8 cellular contexts compared by ENCODE assay signal in the genomic region with DNA sequence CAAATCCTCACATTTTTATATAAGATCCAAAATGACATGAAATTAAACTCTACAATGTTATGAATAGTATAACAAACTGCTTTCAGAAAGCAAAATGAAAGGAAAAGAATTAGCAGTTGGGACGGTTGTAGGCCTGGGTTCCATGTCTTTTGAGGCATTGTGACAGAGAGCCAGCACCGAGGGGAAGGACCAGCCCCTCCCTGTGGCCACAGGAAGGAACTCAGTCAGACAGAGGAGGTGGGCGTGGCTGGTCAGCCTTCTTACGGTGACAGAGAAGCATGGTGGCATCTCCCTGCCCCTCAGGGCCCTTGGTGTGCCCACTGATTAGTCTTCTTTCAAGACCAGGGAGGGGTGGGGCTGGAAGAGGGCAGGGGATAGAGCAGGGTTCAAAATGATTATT. TPM values are rescaled to one million over a fixed set of nuclear protein-coding genes. Genes with fewer than 3 reads are reported as not detected.
DNase-seq lines count a peak whose midpoint lies in the region; ATAC-seq, FAIRE-seq and TF ChIP-seq lines count a peak whose summit lies in the region.

No MANE protein-coding gene starts in this region.

- H3K18ac ChIP-seq in mesendoderm (ENCODE audit: low read length) = no peak overlapping the region

- POLR2A ChIA-PET in AG04450 (lab: Yijun Ruan, JAX) = no interaction called here

- H3K27ac ChIP-seq in AG04450 (ENCODE audit: low read depth, low read length) (no peak overlapping the region), mesendoderm (ENCODE audit: low read depth, low read length) (no peak overlapping the region)

- no peak overlapping the region for H4K5ac ChIP-seq in mesendoderm (ENCODE audit: low read length)

- H3K4me3 ChIP-seq in AG04450 (ENCODE audit: low read depth, low read length) (no peak overlapping the region), bronchial epithelial cell (ENCODE audit: low read depth, low read length) (no peak overlapping the region), mesendoderm (ENCODE audit: low read length) (no peak overlapping the region)

- no peak overlapping the region for H3K4ac ChIP-seq in mesendoderm (ENCODE audit: low read depth, low read length)

- H2BK15ac ChIP-seq in mesendoderm (replicated peaks; ENCODE audit: low read depth) = no peak overlapping the region

- ATAC-seq in HG03565 (IDR thresholded peaks at IDR 0.05; ENCODE audit: unreplicated experiment) (peak; percentile 41), SK-N-SH treated with all-trans-retinoic acid at 6 μM for 48 hours (peak; percentile 64), GM18520 (IDR thresholded peaks at IDR 0.05; ENCODE audit: unreplicated experiment) (no peak), HG02588 (IDR thresholded peaks at IDR 0.05; ENCODE audit: unreplicated experiment) (no peak)

- no peak overlapping the region for H2AK5ac ChIP-seq in mesendoderm (ENCODE audit: low read length)

- H3K23ac ChIP-seq in mesendoderm (ENCODE audit: low read length) = no peak overlapping the region

- no peak overlapping the region for H2BK5ac ChIP-seq in mesendoderm (ENCODE audit: low read length)

- H3K4me2 ChIP-seq in mesendoderm (ENCODE audit: low read length) = no peak overlapping the region

- CTCF ChIA-PET in AG04450 (lab: Charles Lee) = no interaction called here

- no CpG with 5 or more reads among the region's 4 CpGs for WGBS in mesendoderm (ENCODE audit: extremely low coverage, insufficient coverage, low lambda C conversion rate)

- H3K9ac ChIP-seq in mesendoderm (ENCODE audit: low read length) = no peak overlapping the region

- H3K36me3 ChIP-seq in bronchial epithelial cell (ENCODE audit: control insufficient read depth, insufficient read depth, low read length) = peaks cover 23% of the 10 kb centered on the region
- H3K36me3 ChIP-seq in mesendoderm (ENCODE audit: control insufficient read depth, insufficient read depth, low read length) = peaks cover 3% of the 10 kb centered on the region

- H3K56ac ChIP-seq in mesendoderm (ENCODE audit: low read length) = no peak overlapping the region

- H3K27me3 ChIP-seq in AG04450 (ENCODE audit: control insufficient read depth, insufficient read depth, low read length) = no peaks in the 10 kb centered on the region
- no peaks in the 10 kb centered on the region for H3K27me3 ChIP-seq in bronchial epithelial cell (ENCODE audit: control insufficient read depth, insufficient read depth, low read length)
- H3K27me3 ChIP-seq in mesendoderm (ENCODE audit: insufficient read depth, low read length, poor library complexity) = no peaks in the 10 kb centered on the region

- H3K9me3 ChIP-seq in AG04450 (ENCODE audit: control insufficient read depth, insufficient read depth, low read length) = no peaks in the 10 kb centered on the region

- H2BK120ac ChIP-seq in mesendoderm (ENCODE audit: low read depth, low read length) = no peak overlapping the region

- FAIRE-seq in bronchial epithelial cell (lab: Jason Lieb, UNC) = no peak

- DNase-seq in AG04450 (ENCODE audit: low read depth, low spot score) (no peak), bronchial epithelial cell (ENCODE audit: low read depth) (peak; percentile 40), mesendoderm (peak; percentile 74)

- H3K79me1 ChIP-seq in mesendoderm (ENCODE audit: low read length) = peaks cover 2% of the 10 kb centered on the region

- no peaks in the 10 kb centered on the region for H3K79me2 ChIP-seq in mesendoderm (ENCODE audit: control insufficient read depth, insufficient read depth, low read length)

- peak; percentile 32 for TF ChIP-seq CTCF in AG04450 (IDR thresholded peaks at IDR 0.05; ENCODE audit: low read depth, low read length)
- peak; percentile 46 for TF ChIP-seq CTCF in GM12874 (IDR thresholded peaks at IDR 0.05; ENCODE audit: insufficient read depth, low read depth, low read length)
- TF ChIP-seq CTCF in bronchial epithelial cell (IDR thresholded peaks at IDR 0.05; ENCODE audit: insufficient read depth, low read length, severe bottlenecking) = peak; percentile 65

- no peak overlapping the region for H4K8ac ChIP-seq in mesendoderm (ENCODE audit: low read depth, low read length)

- peaks cover 12% of the 10 kb centered on the region for H3K4me1 ChIP-seq in mesendoderm (ENCODE audit: control insufficient read depth, low read depth, low read length)

TF ChIP-seq in SK-N-SH treated with all-trans-retinoic acid at 6 μM for 48 hours, 23 proteins besides CTCF, POLR2A, EP300 and RAD21:
- TF ChIP-seq ZC3H10 (CRISPR knock-in tag; IDR thresholded peaks at IDR 0.05) (no peak), ZFP30 (CRISPR knock-in tag; IDR thresholded peaks at IDR 0.05) (no peak), CSDC2 (CRISPR knock-in tag; IDR thresholded peaks at IDR 0.05) (no peak), ARNTL (CRISPR knock-in tag; IDR thresholded peaks at IDR 0.05; ENCODE audit: borderline replicate concordance, low read depth) (no peak), GLIS3 (CRISPR knock-in tag; IDR thresholded peaks at IDR 0.05) (no peak), ZNF70 (CRISPR knock-in tag; IDR thresholded peaks at IDR 0.05) (no peak), TCF4 (CRISPR knock-in tag; IDR thresholded peaks at IDR 0.05; ENCODE audit: borderline replicate concordance) (no peak), ZNF8 (CRISPR knock-in tag; IDR thresholded peaks at IDR 0.05) (no peak)
- TF ChIP-seq, protein P1, sequence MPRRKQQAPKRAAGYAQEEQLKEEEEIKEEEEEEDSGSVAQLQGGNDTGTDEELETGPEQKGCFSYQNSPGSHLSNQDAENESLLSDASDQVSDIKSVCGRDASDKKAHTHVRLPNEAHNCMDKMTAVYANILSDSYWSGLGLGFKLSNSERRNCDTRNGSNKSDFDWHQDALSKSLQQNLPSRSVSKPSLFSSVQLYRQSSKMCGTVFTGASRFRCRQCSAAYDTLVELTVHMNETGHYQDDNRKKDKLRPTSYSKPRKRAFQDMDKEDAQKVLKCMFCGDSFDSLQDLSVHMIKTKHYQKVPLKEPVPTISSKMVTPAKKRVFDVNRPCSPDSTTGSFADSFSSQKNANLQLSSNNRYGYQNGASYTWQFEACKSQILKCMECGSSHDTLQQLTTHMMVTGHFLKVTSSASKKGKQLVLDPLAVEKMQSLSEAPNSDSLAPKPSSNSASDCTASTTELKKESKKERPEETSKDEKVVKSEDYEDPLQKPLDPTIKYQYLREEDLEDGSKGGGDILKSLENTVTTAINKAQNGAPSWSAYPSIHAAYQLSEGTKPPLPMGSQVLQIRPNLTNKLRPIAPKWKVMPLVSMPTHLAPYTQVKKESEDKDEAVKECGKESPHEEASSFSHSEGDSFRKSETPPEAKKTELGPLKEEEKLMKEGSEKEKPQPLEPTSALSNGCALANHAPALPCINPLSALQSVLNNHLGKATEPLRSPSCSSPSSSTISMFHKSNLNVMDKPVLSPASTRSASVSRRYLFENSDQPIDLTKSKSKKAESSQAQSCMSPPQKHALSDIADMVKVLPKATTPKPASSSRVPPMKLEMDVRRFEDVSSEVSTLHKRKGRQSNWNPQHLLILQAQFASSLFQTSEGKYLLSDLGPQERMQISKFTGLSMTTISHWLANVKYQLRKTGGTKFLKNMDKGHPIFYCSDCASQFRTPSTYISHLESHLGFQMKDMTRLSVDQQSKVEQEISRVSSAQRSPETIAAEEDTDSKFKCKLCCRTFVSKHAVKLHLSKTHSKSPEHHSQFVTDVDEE (CRISPR knock-in tag; IDR thresholded peaks at IDR 0.05) = no peak

RNA-seq across cellular contexts. Expression of gene ZNF319, which starts 5.7 kb away (rescaled TPM):
- polyA plus RNA-seq in AG04450 (2011; rRNA removed) = 4.7 and 5.8 TPM in 2 replicates
- polyA minus RNA-seq in AG04450 (2011; rRNA and poly(A)+ RNA removed) = 5.4 and 6.6 TPM in 2 replicates
- total RNA-seq in bronchial epithelial cell = 2.4 and 3.8 TPM in 2 replicates
- polyA plus RNA-seq in mesendoderm (2013, experiment 1 of 2) = 6.1 TPM
- polyA plus RNA-seq in mesendoderm (2013, experiment 2 of 2) = 7.0 TPM

RNA-seq across cellular contexts. Expression of gene USB1, which starts 6.4 kb away (rescaled TPM):
- polyA plus RNA-seq in AG04450 (2011; rRNA removed) = 48.7 and 57.9 TPM in 2 replicates
- polyA minus RNA-seq in AG04450 (2011; rRNA and poly(A)+ RNA removed) = 52.0 and 73.3 TPM in 2 replicates
- total RNA-seq in bronchial epithelial cell = 25.5 and 29.5 TPM in 2 replicates
- polyA plus RNA-seq in mesendoderm (2013, experiment 1 of 2) = 61.7 TPM
- polyA plus RNA-seq in mesendoderm (2013, experiment 2 of 2) = 60.1 TPM

RNA-seq across cellular contexts. Expression of gene CNGB1, which starts 23.9 kb away (rescaled TPM):
- not detected in 2 replicates for polyA plus RNA-seq in AG04450 (2011; rRNA removed)
- not detected in 2 replicates for polyA minus RNA-seq in AG04450 (2011; rRNA and poly(A)+ RNA removed)
- total RNA-seq in bronchial epithelial cell = under 0.01 and 0.26 TPM in 2 replicates
- 0.06 TPM for polyA plus RNA-seq in mesendoderm (2013, experiment 1 of 2)
- under 0.01 TPM for polyA plus RNA-seq in mesendoderm (2013, experiment 2 of 2)

RNA-seq across cellular contexts. Expression of gene MMP15, which starts 30.8 kb away (rescaled TPM):
- polyA plus RNA-seq in AG04450 (2011; rRNA removed) = 0.60 and 0.88 TPM in 2 replicates
- 0.52 and 0.69 TPM in 2 replicates for polyA minus RNA-seq in AG04450 (2011; rRNA and poly(A)+ RNA removed)
- 7.9 and 8.4 TPM in 2 replicates for total RNA-seq in bronchial epithelial cell
- polyA plus RNA-seq in mesendoderm (2013, experiment 1 of 2) = 20.9 TPM
- polyA plus RNA-seq in mesendoderm (2013, experiment 2 of 2) = 20.0 TPM

Comparison
In these comparisons a context has a peak if more than half of its experiments do, and no peak if none do; other contexts are left out.
1. ATAC-seq: peak in HG03565 (single experiment) and SK-N-SH treated with all-trans-retinoic acid at 6 μM for 48 hours (single experiment); none in GM18520 (single experiment) and HG02588 (single experiment).
2. Peak in every context shown above with its lines, with median percentiles within 50 percentile points of each other: CTCF ChIP-seq.